In the genomic region with DNA sequence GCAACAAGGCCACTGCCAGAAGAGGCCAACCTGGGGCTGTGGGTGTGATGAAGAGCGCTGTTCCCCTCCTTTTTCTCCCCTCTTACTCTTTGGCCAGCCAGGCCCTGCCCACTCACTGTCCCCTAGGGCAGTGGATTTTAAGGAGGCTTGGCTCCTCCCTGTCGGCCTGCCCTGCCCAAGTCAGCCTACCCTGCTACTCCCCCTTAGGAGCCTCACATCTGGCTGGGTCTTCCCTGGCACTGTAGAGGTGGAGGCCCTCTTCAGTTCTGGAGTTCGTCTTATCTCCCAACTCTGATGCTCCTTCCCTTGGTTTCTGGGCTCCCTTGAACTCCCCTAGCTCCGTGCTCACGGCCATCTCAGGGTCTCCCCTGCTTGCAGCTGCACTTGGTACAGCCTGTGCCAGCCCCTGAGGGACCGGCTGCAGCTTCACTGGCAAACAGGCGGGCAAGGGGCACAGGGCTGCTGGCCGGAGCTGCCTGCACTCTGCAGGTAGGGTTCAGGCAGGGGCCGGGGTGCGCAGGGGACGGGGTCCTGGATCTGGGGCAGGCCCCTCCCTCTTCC, we compare ENCODE assay signal across 10 cellular contexts. TPM values are rescaled to one million over a fixed set of nuclear protein-coding genes. Genes with fewer than 3 reads are reported as not detected.
DNase-seq lines count a peak whose midpoint lies in the region; ATAC-seq, FAIRE-seq and TF ChIP-seq lines count a peak whose summit lies in the region.
"Had no signal": no experiment of that assay in that cellular context is flagged by ENCODE, and none has a peak within 500 bp of the region (broad histone marks: within the 10 kb centered on the region; RNA-seq: fewer than 3 reads in every experiment).

No MANE protein-coding gene starts in this region.

- H2AFZ ChIP-seq in HepG2 (ENCODE audit: low read length): no peak overlapping the region
- H2AFZ ChIP-seq in PC-3 (ENCODE audit: low read length): no peak overlapping the region

- no peaks in the 10 kb centered on the region; a peak in 1 of 5 replicates for H3K27me3 ChIP-seq in HepG2 (ENCODE audit: control insufficient read depth in 1 of 2, insufficient read depth in 2 of 2, low read length in 2 of 2)
- no peaks in the 10 kb centered on the region for H3K27me3 ChIP-seq in right lobe of liver
- H3K27me3 ChIP-seq in PC-3 (ENCODE audit: low read length): no peaks in the 10 kb centered on the region

- POLR2A ChIA-PET in HepG2 (lab: Yijun Ruan, JAX) (interaction anchor here (1.2 kb wide), 1 partner anchor 75 kb away, joined by 6 read pairs; a partner anchor contains a TSS), PC-3 (lab: Charles Lee; ENCODE audit: unreplicated experiment) (no interaction called here)

- no peaks in the 10 kb centered on the region for H3K9me2 ChIP-seq in PC-3 (replicated peaks; ENCODE audit: low read length)

- H4K20me1 ChIP-seq in HepG2 (ENCODE audit: insufficient read depth, low read length) (peaks cover 39% of the 10 kb centered on the region), PC-3 (ENCODE audit: low read length) (peaks cover 9% of the 10 kb centered on the region)

- TF ChIP-seq EP300 in HepG2 (IDR thresholded peaks at IDR 0.05; ENCODE audit: low read depth in 2 of 2, low read length in 2 of 2) (no peak), HepG2 (CRISPR knock-in tag; IDR thresholded peaks at IDR 0.05; ENCODE audit: borderline replicate concordance) (no peak)

- BruUV-seq in HepG2 (replicated peaks; lab: Mats Ljungman, UMichigan) (no TSS peak), PC-3 (replicated peaks; lab: Mats Ljungman, UMichigan) (no TSS peak)

- no peaks in the 10 kb centered on the region for H3K36me3 Mint-ChIP-seq in activated naive CD8-positive, alpha-beta T cell
- H3K36me3 Mint-ChIP-seq in type B pancreatic cell: no peaks in the 10 kb centered on the region
- peaks cover 3% of the 10 kb centered on the region for H3K36me3 Mint-ChIP-seq in progenitor cell of endocrine pancreas (ENCODE audit: insufficient read depth)

- no peaks in the 10 kb centered on the region for H3K27me3 Mint-ChIP-seq in activated naive CD8-positive, alpha-beta T cell
- H3K27me3 Mint-ChIP-seq in type B pancreatic cell (no peaks in the 10 kb centered on the region), progenitor cell of endocrine pancreas (no peaks in the 10 kb centered on the region)

- H3K27ac Mint-ChIP-seq in activated naive CD8-positive, alpha-beta T cell: peak overlapping the region; percentile 62
- H3K27ac Mint-ChIP-seq in type B pancreatic cell (peak overlapping the region; percentile 66), progenitor cell of endocrine pancreas (no peak overlapping the region)

- TF ChIP-seq POLR2A in HepG2 (IDR thresholded peaks at IDR 0.05; ENCODE audit: insufficient read depth in 1 of 2, low read depth in 2 of 2, low read length in 2 of 2) (no peak), right lobe of liver (IDR thresholded peaks at IDR 0.05) (no peak)

- ATAC-seq in HepG2 (no peak), right lobe of liver (no peak), PC-3 (no peak)

- TF ChIP-seq CTCF in HepG2 (CRISPR knock-in tag; IDR thresholded peaks at IDR 0.05) (no peak), right lobe of liver (IDR thresholded peaks at IDR 0.05) (no peak), type B pancreatic cell (conservative IDR thresholded peaks at IDR 0.05) (no peak), progenitor cell of endocrine pancreas (IDR thresholded peaks at IDR 0.05; ENCODE audit: unreplicated experiment) (no peak), PC-3 (conservative IDR thresholded peaks at IDR 0.05; ENCODE audit: low read depth, low read length) (no peak)

- no peaks in the 10 kb centered on the region for H3K9me3 Mint-ChIP-seq in activated naive CD8-positive, alpha-beta T cell (ENCODE audit: low read depth)
- H3K9me3 Mint-ChIP-seq in type B pancreatic cell (no peaks in the 10 kb centered on the region), progenitor cell of endocrine pancreas (ENCODE audit: low read depth) (no peaks in the 10 kb centered on the region)

- TF ChIP-seq RAD21 in HepG2 (CRISPR knock-in tag; IDR thresholded peaks at IDR 0.05): no peak

- intact Hi-C loops in HepG2 (cut with micrococcal nuclease; ENCODE audit: unreplicated experiment): no loop called here
- intact Hi-C loops in right lobe of liver (cut with DNase I): loop anchor here in 1 of 2 donors (10.0 kb wide), 1 partner anchor 79 kb away; a partner anchor contains a TSS
- intact Hi-C loops in PC-3 (cut with micrococcal nuclease): no loop called here

- CTCF ChIA-PET in HepG2 (lab: Yijun Ruan, JAX; ENCODE audit: low intra/inter-chr PET ratio, low total read pairs): no interaction called here
- CTCF ChIA-PET in PC-3 (lab: Charles Lee): no interaction called here

- H3K36me3 ChIP-seq in HepG2 (replicated peaks in 1 of 2; ENCODE audit: control insufficient read depth in 1 of 2, insufficient read depth in 2 of 2, low read length in 2 of 2) (peaks cover 29 to 41% of the 10 kb centered on the region in 2 experiments), right lobe of liver (peaks cover 0 to 15% (median 5%) of the 10 kb centered on the region in 4 donors), PC-3 (ENCODE audit: low read depth, low read length) (peaks cover 11% of the 10 kb centered on the region; the same call in 1 of the 2 replicates)

- H3K9me3 ChIP-seq in HepG2 (ENCODE audit: low read length) (no peaks in the 10 kb centered on the region), right lobe of liver (no peaks in the 10 kb centered on the region), PC-3 (ENCODE audit: low read length) (no peaks in the 10 kb centered on the region)

- FAIRE-seq in HepG2 (lab: Jason Lieb, UNC): no peak
- FAIRE-seq: keratinocyte had no signal

- H3K4me3 ChIP-seq in HepG2 (replicated peaks in 1 of 3; ENCODE audit: insufficient read depth in 1 of 3, low read depth in 2 of 3, low read length in 3 of 3) (no peak overlapping the region), right lobe of liver (no peak overlapping the region), PC-3 (ENCODE audit: low read length) (no peak overlapping the region)

- H3K79me2 ChIP-seq in HepG2 (ENCODE audit: insufficient read depth, low read length) (peaks cover 56% of the 10 kb centered on the region), PC-3 (ENCODE audit: low read length) (peaks cover 52% of the 10 kb centered on the region)

- H3K4me2 ChIP-seq in HepG2 (ENCODE audit: low read depth, low read length): no peak overlapping the region
- H3K4me2 ChIP-seq in PC-3 (ENCODE audit: low read length): no peak overlapping the region

- H3F3A ChIP-seq in PC-3 (ENCODE audit: low read length, unreplicated experiment): no peaks in the 10 kb centered on the region

- 100% methylated on average over 5 of the region's 11 CpGs for WGBS in HepG2 (ENCODE audit: low lambda C conversion rate)
- WGBS in right lobe of liver (ENCODE audit: insufficient coverage, low coverage, low lambda C conversion rate, missing lambda C conversion rate): 76% methylated on average over 2 of the region's 11 CpGs

- peaks cover 40% of the 10 kb centered on the region for H3K4me1 Mint-ChIP-seq in activated naive CD8-positive, alpha-beta T cell (ENCODE audit: low read depth)
- H3K4me1 Mint-ChIP-seq in type B pancreatic cell (ENCODE audit: unreplicated experiment) (peaks cover 32% of the 10 kb centered on the region), progenitor cell of endocrine pancreas (ENCODE audit: low read depth) (peaks cover 21% of the 10 kb centered on the region)

- peak overlapping the region; percentile 80 for H3K4me3 Mint-ChIP-seq in activated naive CD8-positive, alpha-beta T cell
- H3K4me3 Mint-ChIP-seq in type B pancreatic cell (peak overlapping the region; percentile 63), progenitor cell of endocrine pancreas (ENCODE audit: low read depth) (no peak overlapping the region)

- in situ Hi-C loops in HepG2 (cut with HindIII; ENCODE audit: extremely low pct_ligation_motif_present, low pct_unique_long_range_greater_than_20kb): loop anchor here (5.0 kb wide), 1 partner anchor 76 kb away; a partner anchor contains a TSS

- H3K9ac ChIP-seq in HepG2 (ENCODE audit: insufficient read depth, low read depth, low read length): no peak overlapping the region
- no peak overlapping the region for H3K9ac ChIP-seq in PC-3 (ENCODE audit: low read length)

- DNase-seq in HepG2 (ENCODE audit: low spot score) (no peak), right lobe of liver (no peak), medulla oblongata (ENCODE audit: extremely low spot score) (peak; percentile 54), type B pancreatic cell (ENCODE audit: extremely low spot score, unreplicated experiment) (no peak), progenitor cell of endocrine pancreas (ENCODE audit: low spot score, unreplicated experiment) (no peak), PC-3 (no peak), ureter (ENCODE audit: low spot score) (no peak)

- H3K27ac ChIP-seq in HepG2 (ENCODE audit: extremely low read length, insufficient read depth, low read length) (no peak overlapping the region), right lobe of liver (no peak overlapping the region), PC-3 (ENCODE audit: low read length) (no peak overlapping the region)

- H3K4me1 ChIP-seq in HepG2 (ENCODE audit: insufficient read depth, low read length) (peaks cover 31% of the 10 kb centered on the region), right lobe of liver (peaks cover 0 to 30% (median 11%) of the 10 kb centered on the region in 4 donors), PC-3 (ENCODE audit: insufficient read depth, low read length) (peaks cover 17% of the 10 kb centered on the region)

RNA-seq across cellular contexts. Expression of a gene that starts 4.0 kb away (rescaled TPM):
- total RNA-seq in HepG2 (2016; rRNA removed; fragmentation: Illumina TruSeq; extraction: Trizol): 35.4 and 62.3 TPM in 2 replicates
- total RNA-seq in HepG2 (2016; cell fraction: cytosol; rRNA removed; fragmentation: Illumina TruSeq; extraction: Trizol; ENCODE audit: low read depth): 20.0 and 20.2 TPM in 2 replicates
- total RNA-seq in HepG2 (2016; cell fraction: insoluble cytoplasmic fraction; rRNA removed; fragmentation: Illumina TruSeq; extraction: Trizol): 32.6 and 64.7 TPM in 2 replicates
- 19.8 and 21.1 TPM in 2 replicates for total RNA-seq in HepG2 (2016; cell fraction: membrane; rRNA removed; fragmentation: Illumina TruSeq; extraction: Trizol)
- 80.0 and 95.3 TPM in 2 replicates for total RNA-seq in HepG2 (2016; cell fraction: nucleus; rRNA removed; fragmentation: Illumina TruSeq; extraction: Trizol)
- 82.0 and 101 TPM in 2 replicates for polyA plus RNA-seq in HepG2 (2011; rRNA removed)
- polyA plus RNA-seq in HepG2 (2011; cell fraction: cytosol; rRNA removed): 18.3 and 29.8 TPM in 2 replicates
- polyA plus RNA-seq in HepG2 (2011; cell fraction: nucleus; rRNA removed): 742 and 904 TPM in 2 replicates
- 61.2 and 88.0 TPM in 2 replicates for polyA plus RNA-seq in HepG2 (2012)
- 4.4 and 5.7 TPM in 2 replicates for polyA plus RNA-seq in HepG2 (2016; cell fraction: cytosol; fragmentation: Illumina TruSeq; extraction: Trizol; ENCODE audit: low read depth)
- polyA plus RNA-seq in HepG2 (2016; cell fraction: insoluble cytoplasmic fraction; fragmentation: Illumina TruSeq; extraction: Trizol; ENCODE audit: low read depth): 30.8 and 40.4 TPM in 2 replicates
- 9.8 and 10.4 TPM in 2 replicates for polyA plus RNA-seq in HepG2 (2016; cell fraction: membrane; fragmentation: Illumina TruSeq; extraction: Trizol; ENCODE audit: low read depth)
- polyA plus RNA-seq in HepG2 (2016; cell fraction: nucleus; fragmentation: Illumina TruSeq; extraction: Trizol; ENCODE audit: insufficient read depth, low read depth): 212 and 215 TPM in 2 replicates
- 85.1 and 107 TPM in 2 replicates for polyA minus RNA-seq in HepG2 (2011; rRNA and poly(A)+ RNA removed; ENCODE audit: low replicate concordance)
- polyA minus RNA-seq in HepG2 (2011; cell fraction: cytosol; rRNA and poly(A)+ RNA removed): 18.3 and 23.2 TPM in 2 replicates
- polyA minus RNA-seq in HepG2 (2011; cell fraction: nucleus; rRNA and poly(A)+ RNA removed): 112 and 125 TPM in 2 replicates
- 10 to 100 TPM; 29.1 to 59.1 (median 37.2) TPM for total RNA-seq in right lobe of liver
- 71.1 and 105 TPM in 2 replicates for total RNA-seq in type B pancreatic cell (ENCODE audit: low replicate concordance)
- 91.6 and 94.5 TPM in 2 replicates for total RNA-seq in progenitor cell of endocrine pancreas
- 75.3 and 128 TPM in 2 replicates for total RNA-seq in PC-3 (2014; rRNA removed)
- 45.8 TPM for total RNA-seq in ureter

RNA-seq across cellular contexts. Expression of a gene that starts 4.3 kb away (rescaled TPM):
- total RNA-seq in HepG2 (2016; rRNA removed; fragmentation: Illumina TruSeq; extraction: Trizol): 0.20 and 0.24 TPM in 2 replicates
- not detected in 2 replicates for total RNA-seq in HepG2 (2016; cell fraction: cytosol; rRNA removed; fragmentation: Illumina TruSeq; extraction: Trizol; ENCODE audit: low read depth)
- 0.49 and 0.61 TPM in 2 replicates for total RNA-seq in HepG2 (2016; cell fraction: insoluble cytoplasmic fraction; rRNA removed; fragmentation: Illumina TruSeq; extraction: Trizol)
- 0.21 TPM in 1 of 2 replicates, not detected in the other for total RNA-seq in HepG2 (2016; cell fraction: membrane; rRNA removed; fragmentation: Illumina TruSeq; extraction: Trizol)
- total RNA-seq in HepG2 (2016; cell fraction: nucleus; rRNA removed; fragmentation: Illumina TruSeq; extraction: Trizol): not detected in 2 replicates
- polyA plus RNA-seq in HepG2 (2011; rRNA removed): 0.08 TPM in 1 of 2 replicates, not detected in the other
- polyA plus RNA-seq in HepG2 (2011; cell fraction: cytosol; rRNA removed): 0.04 and 0.05 TPM in 2 replicates
- not detected in 2 replicates for polyA plus RNA-seq in HepG2 (2011; cell fraction: nucleus; rRNA removed)
- polyA plus RNA-seq in HepG2 (2012): not detected in 2 replicates
- polyA plus RNA-seq in HepG2 (2016; cell fraction: cytosol; fragmentation: Illumina TruSeq; extraction: Trizol; ENCODE audit: low read depth): 0.18 TPM in 1 of 2 replicates, not detected in the other
- not detected in 2 replicates for polyA plus RNA-seq in HepG2 (2016; cell fraction: insoluble cytoplasmic fraction; fragmentation: Illumina TruSeq; extraction: Trizol; ENCODE audit: low read depth)
- polyA plus RNA-seq in HepG2 (2016; cell fraction: membrane; fragmentation: Illumina TruSeq; extraction: Trizol; ENCODE audit: low read depth): 0.17 and 0.52 TPM in 2 replicates
- polyA plus RNA-seq in HepG2 (2016; cell fraction: nucleus; fragmentation: Illumina TruSeq; extraction: Trizol; ENCODE audit: insufficient read depth, low read depth): not detected in 2 replicates
- polyA minus RNA-seq in HepG2 (2011; rRNA and poly(A)+ RNA removed; ENCODE audit: low replicate concordance): not detected in 2 replicates
- not detected in 2 replicates for polyA minus RNA-seq in HepG2 (2011; cell fraction: cytosol; rRNA and poly(A)+ RNA removed)
- not detected in 2 replicates for polyA minus RNA-seq in HepG2 (2011; cell fraction: nucleus; rRNA and poly(A)+ RNA removed)
- under 1 TPM in 3 of 6 experiments, not detected in 3; 0.20 to 0.21 (median 0.20) TPM for total RNA-seq in right lobe of liver
- not detected in 2 replicates for total RNA-seq in type B pancreatic cell (ENCODE audit: low replicate concordance)
- total RNA-seq in progenitor cell of endocrine pancreas: 0.57 TPM in 1 of 2 replicates, not detected in the other
- 0.29 and 0.69 TPM in 2 replicates for total RNA-seq in PC-3 (2014; rRNA removed)
- not detected for total RNA-seq in ureter
- total RNA-seq: T-helper 1 cell treated with Interleukin-12 subunit alpha and Interleukin-12 subunit beta and Interleukin-4 antibody, amounts not matched to agents 30 ng/mL and 1 ng/mL, for 36 hours had no signal

RNA-seq across cellular contexts. Expression of a gene that starts 32.2 kb away (rescaled TPM):
- total RNA-seq in HepG2 (2016; rRNA removed; fragmentation: Illumina TruSeq; extraction: Trizol) (25.3 and 30.6 TPM in 2 replicates), right lobe of liver (10 to 100 TPM; 18.5 to 32.1 (median 23.8) TPM), type B pancreatic cell (ENCODE audit: low replicate concordance) (37.5 and 42.2 TPM in 2 replicates), progenitor cell of endocrine pancreas (21.0 and 21.2 TPM in 2 replicates), PC-3 (2014; rRNA removed) (24.0 and 25.9 TPM in 2 replicates), ureter (38.2 TPM)
- 5.6 and 6.1 TPM in 2 replicates for total RNA-seq in HepG2 (2016; cell fraction: cytosol; rRNA removed; fragmentation: Illumina TruSeq; extraction: Trizol; ENCODE audit: low read depth)
- 24.3 and 31.1 TPM in 2 replicates for total RNA-seq in HepG2 (2016; cell fraction: insoluble cytoplasmic fraction; rRNA removed; fragmentation: Illumina TruSeq; extraction: Trizol)
- 7.3 and 9.5 TPM in 2 replicates for total RNA-seq in HepG2 (2016; cell fraction: membrane; rRNA removed; fragmentation: Illumina TruSeq; extraction: Trizol)
- total RNA-seq in HepG2 (2016; cell fraction: nucleus; rRNA removed; fragmentation: Illumina TruSeq; extraction: Trizol): 21.1 and 23.4 TPM in 2 replicates
- 36.7 and 40.8 TPM in 2 replicates for polyA plus RNA-seq in HepG2 (2011; rRNA removed)
- 29.0 and 30.5 TPM in 2 replicates for polyA plus RNA-seq in HepG2 (2011; cell fraction: cytosol; rRNA removed)
- polyA plus RNA-seq in HepG2 (2011; cell fraction: nucleus; rRNA removed): 60.6 and 65.2 TPM in 2 replicates
- polyA plus RNA-seq in HepG2 (2012): 22.1 and 35.2 TPM in 2 replicates
- 7.6 and 9.9 TPM in 2 replicates for polyA plus RNA-seq in HepG2 (2016; cell fraction: cytosol; fragmentation: Illumina TruSeq; extraction: Trizol; ENCODE audit: low read depth)
- polyA plus RNA-seq in HepG2 (2016; cell fraction: insoluble cytoplasmic fraction; fragmentation: Illumina TruSeq; extraction: Trizol; ENCODE audit: low read depth): 56.0 and 57.9 TPM in 2 replicates
- polyA plus RNA-seq in HepG2 (2016; cell fraction: membrane; fragmentation: Illumina TruSeq; extraction: Trizol; ENCODE audit: low read depth): 10.7 and 14.0 TPM in 2 replicates
- polyA plus RNA-seq in HepG2 (2016; cell fraction: nucleus; fragmentation: Illumina TruSeq; extraction: Trizol; ENCODE audit: insufficient read depth, low read depth): 45.9 and 50.6 TPM in 2 replicates
- 10.0 and 40.8 TPM in 2 replicates for polyA minus RNA-seq in HepG2 (2011; rRNA and poly(A)+ RNA removed; ENCODE audit: low replicate concordance)
- 14.8 and 15.5 TPM in 2 replicates for polyA minus RNA-seq in HepG2 (2011; cell fraction: cytosol; rRNA and poly(A)+ RNA removed)
- 23.6 and 26.2 TPM in 2 replicates for polyA minus RNA-seq in HepG2 (2011; cell fraction: nucleus; rRNA and poly(A)+ RNA removed)

RNA-seq across cellular contexts. Expression of a gene that starts 44.2 kb away (rescaled TPM):
- total RNA-seq in HepG2 (2016; rRNA removed; fragmentation: Illumina TruSeq; extraction: Trizol) (6.5 and 7.0 TPM in 2 replicates), right lobe of liver (10 to 100 TPM in 4 of 6 experiments, 1 to 10 TPM in 2; 4.4 to 16.0 (median 12.7) TPM), type B pancreatic cell (ENCODE audit: low replicate concordance) (26.8 and 75.6 TPM in 2 replicates), progenitor cell of endocrine pancreas (76.9 and 79.5 TPM in 2 replicates), PC-3 (2014; rRNA removed) (29.0 and 38.6 TPM in 2 replicates), ureter (104 TPM)
- 1.9 and 2.5 TPM in 2 replicates for total RNA-seq in HepG2 (2016; cell fraction: cytosol; rRNA removed; fragmentation: Illumina TruSeq; extraction: Trizol; ENCODE audit: low read depth)
- total RNA-seq in HepG2 (2016; cell fraction: insoluble cytoplasmic fraction; rRNA removed; fragmentation: Illumina TruSeq; extraction: Trizol): 8.1 and 8.3 TPM in 2 replicates
- 2.0 and 2.7 TPM in 2 replicates for total RNA-seq in HepG2 (2016; cell fraction: membrane; rRNA removed; fragmentation: Illumina TruSeq; extraction: Trizol)
- total RNA-seq in HepG2 (2016; cell fraction: nucleus; rRNA removed; fragmentation: Illumina TruSeq; extraction: Trizol): 8.1 and 8.5 TPM in 2 replicates
- 15.0 and 17.0 TPM in 2 replicates for polyA plus RNA-seq in HepG2 (2011; rRNA removed)
- 5.9 and 7.2 TPM in 2 replicates for polyA plus RNA-seq in HepG2 (2011; cell fraction: cytosol; rRNA removed)
- polyA plus RNA-seq in HepG2 (2011; cell fraction: nucleus; rRNA removed): 102 and 131 TPM in 2 replicates
- 19.7 and 21.3 TPM in 2 replicates for polyA plus RNA-seq in HepG2 (2012)
- polyA plus RNA-seq in HepG2 (2016; cell fraction: cytosol; fragmentation: Illumina TruSeq; extraction: Trizol; ENCODE audit: low read depth): 4.7 and 5.2 TPM in 2 replicates
- polyA plus RNA-seq in HepG2 (2016; cell fraction: insoluble cytoplasmic fraction; fragmentation: Illumina TruSeq; extraction: Trizol; ENCODE audit: low read depth): 15.3 and 17.0 TPM in 2 replicates
- polyA plus RNA-seq in HepG2 (2016; cell fraction: membrane; fragmentation: Illumina TruSeq; extraction: Trizol; ENCODE audit: low read depth): 3.5 and 4.5 TPM in 2 replicates
- 30.8 and 32.2 TPM in 2 replicates for polyA plus RNA-seq in HepG2 (2016; cell fraction: nucleus; fragmentation: Illumina TruSeq; extraction: Trizol; ENCODE audit: insufficient read depth, low read depth)
- polyA minus RNA-seq in HepG2 (2011; rRNA and poly(A)+ RNA removed; ENCODE audit: low replicate concordance): 0.26 and 6.7 TPM in 2 replicates
- polyA minus RNA-seq in HepG2 (2011; cell fraction: cytosol; rRNA and poly(A)+ RNA removed): 1.7 and 2.7 TPM in 2 replicates
- polyA minus RNA-seq in HepG2 (2011; cell fraction: nucleus; rRNA and poly(A)+ RNA removed): 12.9 TPM in 2 replicates
